2 cellular contexts compared by ENCODE assay signal in the genomic region with DNA sequence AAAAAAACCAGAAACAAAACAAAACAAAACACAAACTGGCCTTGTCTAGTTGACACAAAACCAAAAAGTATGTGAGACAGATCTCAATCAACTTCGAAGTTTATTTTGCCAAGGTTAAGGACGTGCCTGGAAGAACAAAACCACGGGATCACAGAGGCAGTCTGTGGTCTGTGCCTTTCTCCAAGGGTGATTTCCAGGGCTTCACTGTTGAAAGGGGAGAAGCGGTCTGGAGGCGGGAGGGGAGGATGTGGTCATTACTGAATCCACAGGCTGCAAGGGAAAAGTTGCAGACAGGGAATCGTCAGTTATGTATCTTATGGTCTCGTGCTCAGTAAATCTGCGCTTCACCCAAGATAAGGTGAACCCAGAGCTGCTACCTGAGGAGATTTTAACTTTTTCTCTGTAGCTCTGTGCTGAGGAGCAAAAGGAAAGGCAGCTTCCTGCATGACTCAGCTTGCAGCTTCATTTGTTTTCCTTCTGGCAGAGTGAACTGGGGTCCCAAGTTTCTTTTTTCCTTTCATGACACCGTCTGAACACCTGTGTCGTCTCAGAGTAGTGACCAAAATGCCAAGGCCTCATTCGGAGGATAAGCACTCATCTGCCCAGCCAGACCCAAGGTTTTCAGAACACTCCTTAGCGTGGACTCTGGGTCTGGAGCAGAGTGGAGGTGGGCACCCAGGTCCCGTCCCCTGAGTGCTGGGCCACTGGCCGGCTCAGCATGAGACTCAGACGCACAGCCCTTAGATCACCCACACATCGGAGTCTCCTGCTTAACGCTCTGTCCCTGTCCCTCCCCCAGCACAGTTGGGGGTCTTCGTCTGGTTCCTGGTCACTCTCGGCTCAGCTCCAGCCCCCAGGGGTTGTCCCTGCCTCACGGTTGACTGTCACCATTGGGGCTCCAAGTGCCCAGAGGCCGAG.
A peak's percentile ranks its signal among the peaks of the same experiment; 100 is the strongest.
TF ChIP-seq lines count a peak whose summit lies in the region.

No MANE protein-coding gene starts in this region.

TF ChIP-seq in IMR-90, 13 proteins besides CTCF, POLR2A, EP300 and RAD21:
- TF ChIP-seq CHD1 (IDR thresholded peaks at IDR 0.05; ENCODE audit: low read depth, low read length) (no peak), MAZ (IDR thresholded peaks at IDR 0.05; ENCODE audit: borderline replicate concordance, low read depth, low read length) (peak; percentile 26; the same call in 1 of the 2 replicates), BHLHE40 (IDR thresholded peaks at IDR 0.05; ENCODE audit: low read depth, low read length) (peak; percentile 32; the same call in 1 of the 2 replicates)

TF ChIP-seq in K562, 482 proteins besides CTCF, POLR2A, EP300 and RAD21:
- TF ChIP-seq NCOA2 (IDR thresholded peaks at IDR 0.05; ENCODE audit: partially characterized antibody in 2 of 2), result no peak
- peak in 1 of 2 experiments; percentile 45; a peak in 1 of 4 replicates for TF ChIP-seq RCOR1 (IDR thresholded peaks at IDR 0.05; ENCODE audit: borderline replicate concordance in 1 of 2, low read depth in 2 of 2, low read length in 2 of 2)
- TF ChIP-seq NFE2 (IDR thresholded peaks at IDR 0.05; ENCODE audit: low read depth), result peak; percentile 65
- peak; percentile 39; the same call in 1 of the 2 replicates for TF ChIP-seq MAFG (tag; conservative IDR thresholded peaks at IDR 0.05)
- TF ChIP-seq MAFK (IDR thresholded peaks at IDR 0.05; ENCODE audit: low read length), result 0 out of 2 replicates have a peak, but pooled peaks have one; percentile 18
- TF ChIP-seq MTA2 (IDR thresholded peaks at IDR 0.05; ENCODE audit: low read depth), result no peak
- peak; percentile 29; the same call in 1 of the 2 replicates for TF ChIP-seq GABPA (tag; conservative IDR thresholded peaks at IDR 0.05; ENCODE audit: low read depth)
